ENCODE assay signal across 8 cellular contexts in genomic region chr7:130901209-130901783, GRCh38.
DNase-seq lines count a peak whose midpoint lies in the region; ATAC-seq and TF ChIP-seq lines count a peak whose summit lies in the region.

No MANE protein-coding gene starts in this region.

- POLR2A ChIA-PET in WTC11 (lab: Charles Lee): no interaction called here

- ATAC-seq in esophagus mucosa (peak; percentile 35), GM21447 (IDR thresholded peaks at IDR 0.05; ENCODE audit: unreplicated experiment) (no peak), WTC11 (no peak), HG02759 (IDR thresholded peaks at IDR 0.05; ENCODE audit: unreplicated experiment) (no peak)
- ATAC-seq in natural killer cell treated with Interleukin-12 subunit alpha and Interleukin-12 subunit beta and Interleukin-15 and Interleukin-18, amount 100 ng/mL, for 72 hours: no peak

- no peaks in the 10 kb centered on the region for H3K27me3 ChIP-seq in H7 (ENCODE audit: control insufficient read depth, insufficient read depth, low read length)

- H3K36me3 ChIP-seq in SK-N-MC (ENCODE audit: insufficient read depth, low read length) (peaks cover 89% of the 10 kb centered on the region), H7 (replicated peaks; ENCODE audit: control insufficient read depth, insufficient read depth, low read length) (no peaks in the 10 kb centered on the region)

- H3K4me1 Mint-ChIP-seq in natural killer cell treated with Interleukin-12 subunit alpha and Interleukin-12 subunit beta and Interleukin-15 and Interleukin-18, amount 100 ng/mL, for 72 hours (ENCODE audit: low read depth in 2 of 2): peaks cover 72 to 76% of the 10 kb centered on the region in 2 donors
- peaks cover 51% of the 10 kb centered on the region for H3K4me1 Mint-ChIP-seq in WTC11

- TF ChIP-seq CTCF in WTC11 (IDR thresholded peaks at IDR 0.05): no peak

- DNase-seq in EH (ENCODE audit: low read depth) (peak; percentile 96), SK-N-MC (ENCODE audit: low read depth, low spot score) (no peak), WTC11 (ENCODE audit: low spot score) (no peak), H7 (no peak)
- no peak for DNase-seq in natural killer cell treated with Interleukin-12 subunit alpha and Interleukin-12 subunit beta and Interleukin-15 and Interleukin-18, amount 100 ng/mL, for 72 hours (ENCODE audit: low spot score)

- H3K9ac ChIP-seq in SK-N-MC (ENCODE audit: insufficient read length): no peak overlapping the region

- H3K36me3 Mint-ChIP-seq in natural killer cell treated with Interleukin-12 subunit alpha and Interleukin-12 subunit beta and Interleukin-15 and Interleukin-18, amount 100 ng/mL, for 72 hours: peaks cover 25% of the 10 kb centered on the region
- peaks cover 2% of the 10 kb centered on the region; the same call in 1 of the 2 replicates for H3K36me3 Mint-ChIP-seq in WTC11

- H3K9me3 Mint-ChIP-seq in natural killer cell treated with Interleukin-12 subunit alpha and Interleukin-12 subunit beta and Interleukin-15 and Interleukin-18, amount 100 ng/mL, for 72 hours: no peaks in the 10 kb centered on the region
- H3K9me3 Mint-ChIP-seq in WTC11: no peaks in the 10 kb centered on the region

- 0 out of 2 replicates have a peak overlapping the region, but pooled peaks have one; percentile 33 for H3K27ac ChIP-seq in SK-N-MC

- peak overlapping the region; percentile 40 for H3K4me3 Mint-ChIP-seq in natural killer cell treated with Interleukin-12 subunit alpha and Interleukin-12 subunit beta and Interleukin-15 and Interleukin-18, amount 100 ng/mL, for 72 hours
- no peak overlapping the region for H3K4me3 Mint-ChIP-seq in WTC11

- CTCF ChIA-PET in WTC11 (lab: Charles Lee): no interaction called here

- H3K27me3 Mint-ChIP-seq in natural killer cell treated with Interleukin-12 subunit alpha and Interleukin-12 subunit beta and Interleukin-15 and Interleukin-18, amount 100 ng/mL, for 72 hours: no peaks in the 10 kb centered on the region
- no peaks in the 10 kb centered on the region for H3K27me3 Mint-ChIP-seq in WTC11 (ENCODE audit: low read depth)

- H3K9me3 ChIP-seq in SK-N-MC (ENCODE audit: low read depth, low read length): peaks cover 5% of the 10 kb centered on the region; the same call in 1 of the 2 replicates

- H3K27ac Mint-ChIP-seq in natural killer cell treated with Interleukin-12 subunit alpha and Interleukin-12 subunit beta and Interleukin-15 and Interleukin-18, amount 100 ng/mL, for 72 hours: peak overlapping the region; percentile 84 to 94
- no peak overlapping the region for H3K27ac Mint-ChIP-seq in WTC11

- no peak overlapping the region for H3K4me3 ChIP-seq in SK-N-MC
- no peak overlapping the region for H3K4me3 ChIP-seq in H7 (ENCODE audit: insufficient read depth, low read depth, low read length)

TF ChIP-seq in WTC11, 78 proteins besides CTCF, POLR2A, EP300 and RAD21:
- TF ChIP-seq ZNF423 (CRISPR knock-in tag; IDR thresholded peaks at IDR 0.05) (no peak), ZNF263 (CRISPR knock-in tag; IDR thresholded peaks at IDR 0.05; ENCODE audit: low read depth) (no peak), ETV6 (CRISPR knock-in tag; IDR thresholded peaks at IDR 0.05) (no peak), TEAD1 (CRISPR knock-in tag; IDR thresholded peaks at IDR 0.05) (no peak), FOXK1 (CRISPR knock-in tag; IDR thresholded peaks at IDR 0.05) (no peak), ZNF512 (CRISPR knock-in tag; IDR thresholded peaks at IDR 0.05; ENCODE audit: borderline replicate concordance) (no peak), RORB (CRISPR knock-in tag; IDR thresholded peaks at IDR 0.05) (no peak)
TF ChIP-seq in WTC11: peak in this region for 0.
